1 cellular context compared by ENCODE assay signal in the genomic region with DNA sequence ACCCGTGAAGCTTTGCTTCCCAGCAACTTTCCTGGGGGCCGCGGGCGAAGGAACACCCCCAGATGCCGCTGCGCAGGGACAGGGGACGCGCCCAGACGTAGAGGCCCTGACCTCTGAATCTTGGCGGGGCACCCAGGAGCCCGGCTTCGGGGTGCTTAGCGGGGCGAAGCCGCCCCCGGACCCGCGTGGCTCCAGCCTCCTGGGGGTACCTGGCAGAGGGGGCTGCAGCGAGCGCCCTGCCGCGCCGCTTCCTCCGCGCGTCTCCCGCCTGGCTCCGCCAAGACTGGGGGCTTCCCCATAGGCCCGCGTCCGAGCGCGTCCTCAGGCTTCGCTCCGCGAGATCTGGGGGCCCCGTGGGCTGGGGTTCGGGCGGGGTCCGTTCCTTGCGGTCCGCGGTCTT.
TF ChIP-seq lines count a peak whose summit lies in the region.

No MANE protein-coding gene starts in this region.

TF ChIP-seq in H1, 55 proteins besides CTCF, POLR2A, EP300 and RAD21:
- TF ChIP-seq MAFK (IDR thresholded peaks at IDR 0.05; ENCODE audit: low read depth, low read length) (no peak), SP1 (IDR thresholded peaks at IDR 0.05; ENCODE audit: low read depth, low read length) (no peak), SP2 (IDR thresholded peaks at IDR 0.05; ENCODE audit: low read length) (no peak), TEAD4 (IDR thresholded peaks at IDR 0.05; ENCODE audit: low read depth, low read length) (no peak), KDM4A (IDR thresholded peaks at IDR 0.05; ENCODE audit: low read depth, low read length, severe bottlenecking) (no peak), RXRA (IDR thresholded peaks at IDR 0.05; ENCODE audit: insufficient read depth, low read depth, low read length) (no peak), CHD1 (IDR thresholded peaks at IDR 0.05; ENCODE audit: low read depth, low read length) (no peak), SUZ12 (IDR thresholded peaks at IDR 0.05; ENCODE audit: low read length) (no peak), YY1 (IDR thresholded peaks at IDR 0.05; ENCODE audit: low read depth, low read length) (no peak), EGR1 (IDR thresholded peaks at IDR 0.05; ENCODE audit: borderline replicate concordance, low read depth, low read length) (no peak), TAF1 (IDR thresholded peaks at IDR 0.05; ENCODE audit: low read depth, low read length) (no peak), RFX5 (IDR thresholded peaks at IDR 0.05; ENCODE audit: borderline replicate concordance, low read depth, low read length) (no peak)
TF ChIP-seq in H1: peak in this region for 0.
